Comparison of ENCODE assay signal across 1 cellular context in the genomic region with DNA sequence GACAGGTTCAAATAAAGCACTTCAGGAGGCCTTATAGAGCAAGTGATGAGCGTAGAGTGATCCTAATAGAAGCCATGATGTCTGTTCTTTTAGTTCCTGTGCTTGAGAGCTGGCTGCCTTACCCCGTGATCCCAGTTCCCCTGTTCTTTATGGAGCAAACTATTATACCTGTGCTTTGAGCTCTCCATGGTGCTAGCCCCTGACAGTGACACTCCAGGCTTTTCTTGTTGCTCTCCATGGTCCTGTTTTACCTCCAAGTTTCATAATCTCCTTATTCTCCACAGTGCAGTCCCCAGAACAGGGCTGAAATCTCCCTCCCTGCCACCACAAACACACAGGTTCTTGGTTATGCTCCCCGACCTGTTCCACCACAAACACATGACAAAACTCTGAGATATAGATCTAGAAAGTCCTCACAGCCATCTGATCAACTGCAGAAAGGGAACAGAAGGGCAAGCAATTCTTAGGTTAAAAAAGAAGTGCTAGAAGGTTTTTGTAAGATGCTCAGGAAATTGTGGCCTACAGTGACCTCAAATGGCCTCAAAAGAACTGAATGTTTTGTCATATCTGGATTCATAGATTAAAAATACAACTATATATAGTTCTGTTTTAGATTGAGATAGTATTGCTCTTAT.
TF ChIP-seq lines count a peak whose summit lies in the region.

No MANE protein-coding gene starts in this region.

TF ChIP-seq in HepG2, 621 proteins besides CTCF, POLR2A, EP300 and RAD21 (continued from another document and continues in another):
- TF ChIP-seq, protein P1, sequence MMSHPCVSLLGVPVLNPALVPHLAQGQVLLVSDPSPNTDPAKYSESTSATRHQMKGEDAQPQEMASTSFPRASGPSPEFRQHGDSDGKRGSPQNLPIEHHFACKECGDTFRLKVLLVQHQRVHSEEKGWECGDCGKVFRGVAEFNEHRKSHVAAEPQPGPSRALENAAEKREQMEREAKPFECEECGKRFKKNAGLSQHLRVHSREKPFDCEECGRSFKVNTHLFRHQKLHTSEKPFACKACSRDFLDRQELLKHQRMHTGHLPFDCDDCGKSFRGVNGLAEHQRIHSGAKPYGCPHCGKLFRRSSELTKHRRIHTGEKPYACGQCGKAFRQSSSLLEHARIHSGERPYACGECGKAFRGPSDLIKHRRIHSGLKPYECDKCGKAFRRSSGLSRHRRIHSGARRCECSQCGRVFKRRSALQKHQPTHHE (CRISPR knock-in tag; IDR thresholded peaks at IDR 0.05; ENCODE audit: borderline replicate concordance) = peak; percentile 77; the same call in 1 of the 2 replicates
- TF ChIP-seq KDM4B (CRISPR knock-in tag; IDR thresholded peaks at IDR 0.05) (peak; percentile 98), TGIF2 (CRISPR knock-in tag; IDR thresholded peaks at IDR 0.05) (peak; percentile 98), ETV6 (CRISPR knock-in tag; conservative IDR thresholded peaks at IDR 0.05) (peak; percentile 97), HOXA7 (CRISPR knock-in tag; IDR thresholded peaks at IDR 0.05) (peak; percentile 75; the same call in 1 of the 2 replicates), ZNF75D (CRISPR knock-in tag; IDR thresholded peaks at IDR 0.05; ENCODE audit: borderline replicate concordance) (peak; percentile 91; the same call in 1 of the 2 replicates), KLF9 (CRISPR knock-in tag; IDR thresholded peaks at IDR 0.05; ENCODE audit: low read depth) (peak; percentile 96), ZNF563 (CRISPR knock-in tag; IDR thresholded peaks at IDR 0.05) (peak; percentile 52; the same call in 1 of the 2 replicates), ZNF468 (CRISPR knock-in tag; IDR thresholded peaks at IDR 0.05) (0 out of 2 replicates have a peak, but pooled peaks have one; percentile 72), ZNF557 (CRISPR knock-in tag; IDR thresholded peaks at IDR 0.05) (peak; percentile 98), SETDB1 (CRISPR knock-in tag; IDR thresholded peaks at IDR 0.05; ENCODE audit: borderline replicate concordance) (no peak), SALL1 (CRISPR knock-in tag; IDR thresholded peaks at IDR 0.05) (peak; percentile 89), SNAPC2 (CRISPR knock-in tag; IDR thresholded peaks at IDR 0.05) (peak; percentile 81), ZNF124 (CRISPR knock-in tag; IDR thresholded peaks at IDR 0.05) (peak; percentile 98), SP1 (IDR thresholded peaks at IDR 0.05) (no peak), SP1 (CRISPR knock-in tag; IDR thresholded peaks at IDR 0.05) (0 out of 2 replicates have a peak, but pooled peaks have one; percentile 39), NFKBIZ (CRISPR knock-in tag; IDR thresholded peaks at IDR 0.05) (peak; percentile 97), ZNF33A (CRISPR knock-in tag; IDR thresholded peaks at IDR 0.05; ENCODE audit: borderline replicate concordance) (peak; percentile 65; the same call in 1 of the 2 replicates), ETV5 (CRISPR knock-in tag; IDR thresholded peaks at IDR 0.05; ENCODE audit: borderline replicate concordance) (peak; percentile 68), JUNB (CRISPR knock-in tag; IDR thresholded peaks at IDR 0.05; ENCODE audit: borderline replicate concordance) (peak; percentile 74), SOX13 (IDR thresholded peaks at IDR 0.05) (no peak), SOX13 (CRISPR knock-in tag; conservative IDR thresholded peaks at IDR 0.05 in 1 of 2, IDR thresholded peaks at IDR 0.05 in 1 of 2) (peak in 1 of 2 experiments; percentile 71; a peak in 2 of 4 replicates), JUND (CRISPR knock-in tag; IDR thresholded peaks at IDR 0.05) (no peak), ZNF441 (CRISPR knock-in tag; IDR thresholded peaks at IDR 0.05; ENCODE audit: borderline replicate concordance) (peak; percentile 97), ZSCAN30 (CRISPR knock-in tag; IDR thresholded peaks at IDR 0.05) (0 out of 2 replicates have a peak, but pooled peaks have one; percentile 59), MYNN (CRISPR knock-in tag; IDR thresholded peaks at IDR 0.05; ENCODE audit: low read depth) (0 out of 2 replicates have a peak, but pooled peaks have one; percentile 81), BRCA1 (CRISPR knock-in tag; IDR thresholded peaks at IDR 0.05) (peak; percentile 99), ZNF841 (CRISPR knock-in tag; IDR thresholded peaks at IDR 0.05; ENCODE audit: borderline replicate concordance) (peak; percentile 77; the same call in 1 of the 2 replicates), ZNF614 (CRISPR knock-in tag; IDR thresholded peaks at IDR 0.05; ENCODE audit: borderline replicate concordance) (peak; percentile 82; the same call in 1 of the 2 replicates), SMAD1 (CRISPR knock-in tag; IDR thresholded peaks at IDR 0.05; ENCODE audit: borderline replicate concordance, low read depth) (no peak), SATB2 (CRISPR knock-in tag; IDR thresholded peaks at IDR 0.05) (peak; percentile 99)
- TF ChIP-seq, protein P2, sequence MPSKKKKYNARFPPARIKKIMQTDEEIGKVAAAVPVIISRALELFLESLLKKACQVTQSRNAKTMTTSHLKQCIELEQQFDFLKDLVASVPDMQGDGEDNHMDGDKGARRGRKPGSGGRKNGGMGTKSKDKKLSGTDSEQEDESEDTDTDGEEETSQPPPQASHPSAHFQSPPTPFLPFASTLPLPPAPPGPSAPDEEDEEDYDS (CRISPR knock-in tag; IDR thresholded peaks at IDR 0.05) = peak; percentile 67; the same call in 1 of the 2 replicates
- TF ChIP-seq, protein P3, sequence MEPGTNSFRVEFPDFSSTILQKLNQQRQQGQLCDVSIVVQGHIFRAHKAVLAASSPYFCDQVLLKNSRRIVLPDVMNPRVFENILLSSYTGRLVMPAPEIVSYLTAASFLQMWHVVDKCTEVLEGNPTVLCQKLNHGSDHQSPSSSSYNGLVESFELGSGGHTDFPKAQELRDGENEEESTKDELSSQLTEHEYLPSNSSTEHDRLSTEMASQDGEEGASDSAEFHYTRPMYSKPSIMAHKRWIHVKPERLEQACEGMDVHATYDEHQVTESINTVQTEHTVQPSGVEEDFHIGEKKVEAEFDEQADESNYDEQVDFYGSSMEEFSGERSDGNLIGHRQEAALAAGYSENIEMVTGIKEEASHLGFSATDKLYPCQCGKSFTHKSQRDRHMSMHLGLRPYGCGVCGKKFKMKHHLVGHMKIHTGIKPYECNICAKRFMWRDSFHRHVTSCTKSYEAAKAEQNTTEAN (CRISPR knock-in tag; conservative IDR thresholded peaks at IDR 0.05) = peak; percentile 97
- TF ChIP-seq, protein P4, sequence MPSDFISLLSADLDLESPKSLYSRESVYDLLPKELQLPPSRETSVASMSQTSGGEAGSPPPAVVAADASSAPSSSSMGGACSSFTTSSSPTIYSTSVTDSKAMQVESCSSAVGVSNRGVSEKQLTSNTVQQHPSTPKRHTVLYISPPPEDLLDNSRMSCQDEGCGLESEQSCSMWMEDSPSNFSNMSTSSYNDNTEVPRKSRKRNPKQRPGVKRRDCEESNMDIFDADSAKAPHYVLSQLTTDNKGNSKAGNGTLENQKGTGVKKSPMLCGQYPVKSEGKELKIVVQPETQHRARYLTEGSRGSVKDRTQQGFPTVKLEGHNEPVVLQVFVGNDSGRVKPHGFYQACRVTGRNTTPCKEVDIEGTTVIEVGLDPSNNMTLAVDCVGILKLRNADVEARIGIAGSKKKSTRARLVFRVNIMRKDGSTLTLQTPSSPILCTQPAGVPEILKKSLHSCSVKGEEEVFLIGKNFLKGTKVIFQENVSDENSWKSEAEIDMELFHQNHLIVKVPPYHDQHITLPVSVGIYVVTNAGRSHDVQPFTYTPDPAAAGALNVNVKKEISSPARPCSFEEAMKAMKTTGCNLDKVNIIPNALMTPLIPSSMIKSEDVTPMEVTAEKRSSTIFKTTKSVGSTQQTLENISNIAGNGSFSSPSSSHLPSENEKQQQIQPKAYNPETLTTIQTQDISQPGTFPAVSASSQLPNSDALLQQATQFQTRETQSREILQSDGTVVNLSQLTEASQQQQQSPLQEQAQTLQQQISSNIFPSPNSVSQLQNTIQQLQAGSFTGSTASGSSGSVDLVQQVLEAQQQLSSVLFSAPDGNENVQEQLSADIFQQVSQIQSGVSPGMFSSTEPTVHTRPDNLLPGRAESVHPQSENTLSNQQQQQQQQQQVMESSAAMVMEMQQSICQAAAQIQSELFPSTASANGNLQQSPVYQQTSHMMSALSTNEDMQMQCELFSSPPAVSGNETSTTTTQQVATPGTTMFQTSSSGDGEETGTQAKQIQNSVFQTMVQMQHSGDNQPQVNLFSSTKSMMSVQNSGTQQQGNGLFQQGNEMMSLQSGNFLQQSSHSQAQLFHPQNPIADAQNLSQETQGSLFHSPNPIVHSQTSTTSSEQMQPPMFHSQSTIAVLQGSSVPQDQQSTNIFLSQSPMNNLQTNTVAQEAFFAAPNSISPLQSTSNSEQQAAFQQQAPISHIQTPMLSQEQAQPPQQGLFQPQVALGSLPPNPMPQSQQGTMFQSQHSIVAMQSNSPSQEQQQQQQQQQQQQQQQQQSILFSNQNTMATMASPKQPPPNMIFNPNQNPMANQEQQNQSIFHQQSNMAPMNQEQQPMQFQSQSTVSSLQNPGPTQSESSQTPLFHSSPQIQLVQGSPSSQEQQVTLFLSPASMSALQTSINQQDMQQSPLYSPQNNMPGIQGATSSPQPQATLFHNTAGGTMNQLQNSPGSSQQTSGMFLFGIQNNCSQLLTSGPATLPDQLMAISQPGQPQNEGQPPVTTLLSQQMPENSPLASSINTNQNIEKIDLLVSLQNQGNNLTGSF (CRISPR knock-in tag; IDR thresholded peaks at IDR 0.05) = peak; percentile 98
- TF ChIP-seq, protein P5, sequence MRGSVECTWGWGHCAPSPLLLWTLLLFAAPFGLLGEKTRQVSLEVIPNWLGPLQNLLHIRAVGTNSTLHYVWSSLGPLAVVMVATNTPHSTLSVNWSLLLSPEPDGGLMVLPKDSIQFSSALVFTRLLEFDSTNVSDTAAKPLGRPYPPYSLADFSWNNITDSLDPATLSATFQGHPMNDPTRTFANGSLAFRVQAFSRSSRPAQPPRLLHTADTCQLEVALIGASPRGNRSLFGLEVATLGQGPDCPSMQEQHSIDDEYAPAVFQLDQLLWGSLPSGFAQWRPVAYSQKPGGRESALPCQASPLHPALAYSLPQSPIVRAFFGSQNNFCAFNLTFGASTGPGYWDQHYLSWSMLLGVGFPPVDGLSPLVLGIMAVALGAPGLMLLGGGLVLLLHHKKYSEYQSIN (CRISPR knock-in tag; IDR thresholded peaks at IDR 0.05; ENCODE audit: borderline replicate concordance) = peak; percentile 91; the same call in 1 of the 2 replicates
- TF ChIP-seq, protein P6, sequence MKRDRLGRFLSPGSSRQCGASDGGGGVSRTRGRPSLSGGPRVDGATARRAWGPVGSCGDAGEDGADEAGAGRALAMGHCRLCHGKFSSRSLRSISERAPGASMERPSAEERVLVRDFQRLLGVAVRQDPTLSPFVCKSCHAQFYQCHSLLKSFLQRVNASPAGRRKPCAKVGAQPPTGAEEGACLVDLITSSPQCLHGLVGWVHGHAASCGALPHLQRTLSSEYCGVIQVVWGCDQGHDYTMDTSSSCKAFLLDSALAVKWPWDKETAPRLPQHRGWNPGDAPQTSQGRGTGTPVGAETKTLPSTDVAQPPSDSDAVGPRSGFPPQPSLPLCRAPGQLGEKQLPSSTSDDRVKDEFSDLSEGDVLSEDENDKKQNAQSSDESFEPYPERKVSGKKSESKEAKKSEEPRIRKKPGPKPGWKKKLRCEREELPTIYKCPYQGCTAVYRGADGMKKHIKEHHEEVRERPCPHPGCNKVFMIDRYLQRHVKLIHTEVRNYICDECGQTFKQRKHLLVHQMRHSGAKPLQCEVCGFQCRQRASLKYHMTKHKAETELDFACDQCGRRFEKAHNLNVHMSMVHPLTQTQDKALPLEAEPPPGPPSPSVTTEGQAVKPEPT (CRISPR knock-in tag; IDR thresholded peaks at IDR 0.05; ENCODE audit: low read depth) = no peak
- TF ChIP-seq, protein P7, sequence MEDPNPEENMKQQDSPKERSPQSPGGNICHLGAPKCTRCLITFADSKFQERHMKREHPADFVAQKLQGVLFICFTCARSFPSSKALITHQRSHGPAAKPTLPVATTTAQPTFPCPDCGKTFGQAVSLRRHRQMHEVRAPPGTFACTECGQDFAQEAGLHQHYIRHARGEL (CRISPR knock-in tag; IDR thresholded peaks at IDR 0.05) = no peak
- TF ChIP-seq, protein P8, sequence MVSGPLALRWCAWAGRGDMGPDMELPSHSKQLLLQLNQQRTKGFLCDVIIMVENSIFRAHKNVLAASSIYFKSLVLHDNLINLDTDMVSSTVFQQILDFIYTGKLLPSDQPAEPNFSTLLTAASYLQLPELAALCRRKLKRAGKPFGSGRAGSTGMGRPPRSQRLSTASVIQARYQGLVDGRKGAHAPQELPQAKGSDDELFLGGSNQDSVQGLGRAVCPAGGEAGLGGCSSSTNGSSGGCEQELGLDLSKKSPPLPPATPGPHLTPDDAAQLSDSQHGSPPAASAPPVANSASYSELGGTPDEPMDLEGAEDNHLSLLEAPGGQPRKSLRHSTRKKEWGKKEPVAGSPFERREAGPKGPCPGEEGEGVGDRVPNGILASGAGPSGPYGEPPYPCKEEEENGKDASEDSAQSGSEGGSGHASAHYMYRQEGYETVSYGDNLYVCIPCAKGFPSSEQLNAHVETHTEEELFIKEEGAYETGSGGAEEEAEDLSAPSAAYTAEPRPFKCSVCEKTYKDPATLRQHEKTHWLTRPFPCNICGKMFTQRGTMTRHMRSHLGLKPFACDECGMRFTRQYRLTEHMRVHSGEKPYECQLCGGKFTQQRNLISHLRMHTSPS (CRISPR knock-in tag; IDR thresholded peaks at IDR 0.05; ENCODE audit: low read depth) = no peak
- TF ChIP-seq, protein P9, sequence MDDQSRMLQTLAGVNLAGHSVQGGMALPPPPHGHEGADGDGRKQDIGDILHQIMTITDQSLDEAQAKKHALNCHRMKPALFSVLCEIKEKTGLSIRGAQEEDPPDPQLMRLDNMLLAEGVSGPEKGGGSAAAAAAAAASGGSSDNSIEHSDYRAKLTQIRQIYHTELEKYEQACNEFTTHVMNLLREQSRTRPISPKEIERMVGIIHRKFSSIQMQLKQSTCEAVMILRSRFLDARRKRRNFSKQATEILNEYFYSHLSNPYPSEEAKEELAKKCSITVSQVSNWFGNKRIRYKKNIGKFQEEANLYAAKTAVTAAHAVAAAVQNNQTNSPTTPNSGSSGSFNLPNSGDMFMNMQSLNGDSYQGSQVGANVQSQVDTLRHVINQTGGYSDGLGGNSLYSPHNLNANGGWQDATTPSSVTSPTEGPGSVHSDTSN (CRISPR knock-in tag; IDR thresholded peaks at IDR 0.05; ENCODE audit: borderline replicate concordance) = peak; percentile 93; the same call in 1 of the 2 replicates
- TF ChIP-seq, protein P10, sequence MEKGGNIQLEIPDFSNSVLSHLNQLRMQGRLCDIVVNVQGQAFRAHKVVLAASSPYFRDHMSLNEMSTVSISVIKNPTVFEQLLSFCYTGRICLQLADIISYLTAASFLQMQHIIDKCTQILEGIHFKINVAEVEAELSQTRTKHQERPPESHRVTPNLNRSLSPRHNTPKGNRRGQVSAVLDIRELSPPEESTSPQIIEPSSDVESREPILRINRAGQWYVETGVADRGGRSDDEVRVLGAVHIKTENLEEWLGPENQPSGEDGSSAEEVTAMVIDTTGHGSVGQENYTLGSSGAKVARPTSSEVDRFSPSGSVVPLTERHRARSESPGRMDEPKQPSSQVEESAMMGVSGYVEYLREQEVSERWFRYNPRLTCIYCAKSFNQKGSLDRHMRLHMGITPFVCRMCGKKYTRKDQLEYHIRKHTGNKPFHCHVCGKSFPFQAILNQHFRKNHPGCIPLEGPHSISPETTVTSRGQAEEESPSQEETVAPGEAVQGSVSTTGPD (CRISPR knock-in tag; IDR thresholded peaks at IDR 0.05) = no peak; the same call in 1 of the 2 replicates
